In the genomic region with DNA sequence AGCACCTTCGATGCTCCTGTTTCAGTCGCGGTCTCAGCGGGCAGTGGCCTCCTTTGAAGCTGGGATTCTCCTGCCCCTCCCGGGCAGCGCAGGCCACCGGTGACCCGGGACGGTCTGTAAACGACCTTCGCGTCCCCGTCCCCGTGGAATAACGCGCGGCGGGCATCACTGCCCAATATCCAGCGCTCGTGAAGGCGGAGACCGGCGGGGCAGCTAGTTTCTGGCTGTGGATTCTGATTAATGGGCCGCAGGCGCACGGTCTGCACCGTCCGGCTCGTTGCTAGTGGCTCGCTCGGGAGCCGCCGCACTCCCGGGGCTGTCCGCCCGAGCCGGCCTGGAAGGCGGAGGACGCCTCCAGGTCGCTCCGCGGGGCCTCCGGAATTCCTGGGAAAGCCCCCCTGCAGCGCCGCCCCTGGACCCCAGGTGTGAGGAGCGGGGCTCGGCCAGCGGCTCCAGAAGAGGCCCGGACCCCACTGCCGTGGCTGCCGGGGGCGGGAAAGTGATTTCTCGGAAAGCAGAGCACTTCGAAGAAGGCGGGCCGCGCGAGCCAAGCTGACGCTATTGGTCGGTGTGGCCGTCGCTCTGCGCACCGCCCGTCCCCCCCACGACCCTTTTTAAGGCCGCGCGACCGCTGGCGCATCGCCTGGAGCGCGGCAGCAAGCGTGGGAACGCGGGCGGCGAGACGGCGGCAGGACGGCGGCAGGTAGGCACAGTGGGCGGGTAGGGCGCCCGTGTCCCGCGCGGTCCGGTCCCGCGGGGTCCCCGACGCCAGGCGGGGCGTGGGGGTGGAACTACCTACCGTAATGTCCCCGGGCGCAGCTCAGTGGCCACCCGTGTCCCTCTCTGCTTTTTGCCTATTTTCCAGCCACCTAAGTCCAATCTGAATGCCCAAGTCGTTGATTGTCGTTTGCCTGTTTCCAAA, we compare ENCODE assay signal across 8 cellular contexts. TPM values are rescaled to one million over a fixed set of nuclear protein-coding genes. Genes with fewer than 3 reads are reported as not detected.
DNase-seq lines count a peak whose midpoint lies in the region; ATAC-seq and TF ChIP-seq lines count a peak whose summit lies in the region.

A gene with protein sequence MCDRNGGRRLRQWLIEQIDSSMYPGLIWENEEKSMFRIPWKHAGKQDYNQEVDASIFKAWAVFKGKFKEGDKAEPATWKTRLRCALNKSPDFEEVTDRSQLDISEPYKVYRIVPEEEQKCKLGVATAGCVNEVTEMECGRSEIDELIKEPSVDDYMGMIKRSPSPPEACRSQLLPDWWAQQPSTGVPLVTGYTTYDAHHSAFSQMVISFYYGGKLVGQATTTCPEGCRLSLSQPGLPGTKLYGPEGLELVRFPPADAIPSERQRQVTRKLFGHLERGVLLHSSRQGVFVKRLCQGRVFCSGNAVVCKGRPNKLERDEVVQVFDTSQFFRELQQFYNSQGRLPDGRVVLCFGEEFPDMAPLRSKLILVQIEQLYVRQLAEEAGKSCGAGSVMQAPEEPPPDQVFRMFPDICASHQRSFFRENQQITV (plus strand): TSS at position 642 of the 922 bp plus-strand sequence. CDS start 3,854 bp downstream, outside the sequence.

- WGBS in SK-N-SH (ENCODE audit: low lambda C conversion rate), result 32% methylated on average over 33 of the region's 102 CpGs
- WGBS in esophagus, 2 donors, result 1 to 3% methylated on average over 98 to 102 of the region's 102 CpGs

- ATAC-seq in SK-N-SH treated with all-trans-retinoic acid at 6 μM for 48 hours (no peak), natural killer cell (peak; percentile 71 to 85 (median 81))

- no peak within 1 kb of the TSS for H2AFZ ChIP-seq in SK-N-SH (ENCODE audit: low read depth)

- no peaks in the 10 kb centered on the region for H3K27me3 Mint-ChIP-seq in natural killer cell (ENCODE audit: low read depth in 2 of 2)

- H3K36me3 Mint-ChIP-seq in natural killer cell, result no peaks in the 10 kb centered on the region

- H3K4me1 ChIP-seq in SK-N-SH (ENCODE audit: control insufficient read depth in 1 of 2, insufficient read depth in 2 of 2, low read depth in 1 of 2, low read length in 1 of 2) (no peaks in the 10 kb centered on the region), esophagus (ENCODE audit: control insufficient read depth in 2 of 2, insufficient read depth in 2 of 2, low read length in 1 of 2) (peaks cover 0 to 3% of the 10 kb centered on the region in 2 donors)

- TF ChIP-seq RAD21 in SK-N-SH (IDR thresholded peaks at IDR 0.05; ENCODE audit: low read length), result no peak

- TF ChIP-seq EP300 in SK-N-SH (IDR thresholded peaks at IDR 0.05; ENCODE audit: borderline replicate concordance in 1 of 2, low read depth in 1 of 2, low read length in 1 of 2), result no peak

- H3K9me3 ChIP-seq in SK-N-SH (no peaks in the 10 kb centered on the region), esophagus (ENCODE audit: control insufficient read depth in 2 of 2, insufficient read depth in 1 of 2, low read depth in 1 of 2, low read length in 1 of 2) (no peaks in the 10 kb centered on the region)

- H3K4me3 ChIP-seq in SK-N-SH (ENCODE audit: low read depth in 2 of 2, low read length in 1 of 2) (no peak within 1 kb of the TSS), esophagus (ENCODE audit: low read depth in 1 of 2, low read length in 2 of 2) (peak within 1 kb of the TSS; percentile 32 to 48)

- H4K20me1 ChIP-seq in SK-N-SH (ENCODE audit: insufficient read depth), result no peaks in the 10 kb centered on the region

- H3K4me3 Mint-ChIP-seq in natural killer cell, result peak within 1 kb of the TSS; percentile 96

- TF ChIP-seq CTCF in SK-N-SH (IDR thresholded peaks at IDR 0.05) (no peak), natural killer cell (IDR thresholded peaks at IDR 0.05) (no peak)

- no peak within 1 kb of the TSS for H3K9ac ChIP-seq in SK-N-SH

- POLR2A ChIA-PET in SK-N-SH (lab: Yijun Ruan, JAX), result no interaction called here

- H3K27ac Mint-ChIP-seq in natural killer cell, result peak within 1 kb of the TSS; percentile 89 to 97

- H3K9me2 ChIP-seq in SK-N-SH, result no peaks in the 10 kb centered on the region

- H3K36me3 ChIP-seq in SK-N-SH (replicated peaks in 1 of 2; ENCODE audit: control insufficient read depth in 1 of 2, insufficient read depth in 2 of 2, low read length in 1 of 2) (no peaks in the 10 kb centered on the region), esophagus (ENCODE audit: control insufficient read depth in 2 of 2, insufficient read depth in 2 of 2, low read length in 1 of 2) (no peaks in the 10 kb centered on the region)

- H3F3A ChIP-seq in SK-N-SH (replicated peaks; ENCODE audit: insufficient read depth), result no peaks in the 10 kb centered on the region

- CTCF ChIA-PET in SK-N-SH (lab: Yijun Ruan, JAX), result interaction anchor here (0.7 kb wide), 1 partner anchor 34 kb away, joined by 3 read pairs; no protein-coding TSS in a partner anchor

- no peak within 1 kb of the TSS for H3K4me2 ChIP-seq in SK-N-SH

- H3K79me2 ChIP-seq in SK-N-SH (ENCODE audit: insufficient read depth), result no peaks in the 10 kb centered on the region

- DNase-seq in SK-N-SH, result peak; percentile 42
- peak; percentile 35 for DNase-seq in HuH-7 (ENCODE audit: low spot score)
- peak; percentile 45 for DNase-seq in activated CD8-positive, alpha-beta memory T cell treated with anti-CD3 and anti-CD28 coated beads, Interleukin-2, amount 50 U/mL, for 24 hours (ENCODE audit: extremely low read depth)
- DNase-seq in natural killer cell, result peak; percentile 80
- DNase-seq in stimulated activated naive CD4-positive, alpha-beta T cell (lab: John Stamatoyannopoulos, UW), result peak; percentile 44 to 64 (median 56)
- no peak for DNase-seq in NCI-H1092 treated with DMSO at 0.1 percent for 48 hours (lab: John Stamatoyannopoulos, UW)

- peaks cover 97% of the 10 kb centered on the region for H3K27me3 ChIP-seq in SK-N-SH (ENCODE audit: insufficient read depth)
- peaks cover 0 to 10% of the 10 kb centered on the region in 2 donors for H3K27me3 ChIP-seq in esophagus (ENCODE audit: control insufficient read depth in 1 of 2, insufficient read depth in 2 of 2, low read length in 2 of 2)

- no peaks in the 10 kb centered on the region for H3K9me3 Mint-ChIP-seq in natural killer cell

- H3K27ac ChIP-seq in SK-N-SH (ENCODE audit: low read depth in 2 of 2, low read length in 1 of 2) (no peak within 1 kb of the TSS), esophagus (ENCODE audit: low read depth in 2 of 2, low read length in 1 of 2) (no peak within 1 kb of the TSS)

- intact Hi-C loops in natural killer cell (cut with micrococcal nuclease), result loop anchor here (5.0 kb wide), 1 partner anchor 89 kb away; no protein-coding TSS in a partner anchor

- H3K4me1 Mint-ChIP-seq in natural killer cell, result peaks cover 58 to 59% of the 10 kb centered on the region in 2 donors

TF ChIP-seq in SK-N-SH, 30 proteins besides CTCF, POLR2A, EP300 and RAD21:
- TF ChIP-seq EZH2phosphoT487 (IDR thresholded peaks at IDR 0.05; ENCODE audit: borderline replicate concordance, low read depth) (no peak), JUND (IDR thresholded peaks at IDR 0.05) (no peak), MEF2A (IDR thresholded peaks at IDR 0.05; ENCODE audit: borderline replicate concordance, low read depth) (no peak), GABPA (IDR thresholded peaks at IDR 0.05; ENCODE audit: low read depth) (no peak), FOXJ3 (CRISPR knock-in tag; IDR thresholded peaks at IDR 0.05) (no peak), TAF1 (IDR thresholded peaks at IDR 0.05; ENCODE audit: borderline replicate concordance, low read depth, low read length) (no peak), YY1 (IDR thresholded peaks at IDR 0.05; ENCODE audit: low read depth) (no peak)
- TF ChIP-seq, protein P1, sequence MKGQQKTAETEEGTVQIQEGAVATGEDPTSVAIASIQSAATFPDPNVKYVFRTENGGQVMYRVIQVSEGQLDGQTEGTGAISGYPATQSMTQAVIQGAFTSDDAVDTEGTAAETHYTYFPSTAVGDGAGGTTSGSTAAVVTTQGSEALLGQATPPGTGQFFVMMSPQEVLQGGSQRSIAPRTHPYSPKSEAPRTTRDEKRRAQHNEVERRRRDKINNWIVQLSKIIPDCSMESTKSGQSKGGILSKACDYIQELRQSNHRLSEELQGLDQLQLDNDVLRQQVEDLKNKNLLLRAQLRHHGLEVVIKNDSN (IDR thresholded peaks at IDR 0.05; ENCODE audit: borderline replicate concordance, low read depth), result no peak

TF ChIP-seq in SK-N-SH treated with all-trans-retinoic acid at 6 μM for 48 hours, 23 proteins besides CTCF, POLR2A, EP300 and RAD21 (continues in another document):
- no peak for TF ChIP-seq BACH2 (CRISPR knock-in tag; IDR thresholded peaks at IDR 0.05; ENCODE audit: borderline replicate concordance)
- TF ChIP-seq ZFP30 (CRISPR knock-in tag; IDR thresholded peaks at IDR 0.05), result no peak
- TF ChIP-seq, protein P2, sequence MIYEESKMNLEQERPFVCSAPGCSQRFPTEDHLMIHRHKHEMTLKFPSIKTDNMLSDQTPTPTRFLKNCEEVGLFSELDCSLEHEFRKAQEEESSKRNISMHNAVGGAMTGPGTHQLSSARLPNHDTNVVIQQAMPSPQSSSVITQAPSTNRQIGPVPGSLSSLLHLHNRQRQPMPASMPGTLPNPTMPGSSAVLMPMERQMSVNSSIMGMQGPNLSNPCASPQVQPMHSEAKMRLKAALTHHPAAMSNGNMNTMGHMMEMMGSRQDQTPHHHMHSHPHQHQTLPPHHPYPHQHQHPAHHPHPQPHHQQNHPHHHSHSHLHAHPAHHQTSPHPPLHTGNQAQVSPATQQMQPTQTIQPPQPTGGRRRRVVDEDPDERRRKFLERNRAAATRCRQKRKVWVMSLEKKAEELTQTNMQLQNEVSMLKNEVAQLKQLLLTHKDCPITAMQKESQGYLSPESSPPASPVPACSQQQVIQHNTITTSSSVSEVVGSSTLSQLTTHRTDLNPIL (CRISPR knock-in tag; IDR thresholded peaks at IDR 0.05; ENCODE audit: low read depth), result no peak
- no peak for TF ChIP-seq CSDC2 (CRISPR knock-in tag; IDR thresholded peaks at IDR 0.05)
- no peak for TF ChIP-seq TCF4 (CRISPR knock-in tag; IDR thresholded peaks at IDR 0.05; ENCODE audit: borderline replicate concordance)

RNA-seq across cellular contexts. Expression of the gene that starts here (rescaled TPM):
- polyA plus RNA-seq in SK-N-SH (2012; rRNA removed), result not detected in 2 replicates
- not detected in 2 replicates for polyA plus RNA-seq in SK-N-SH (2012; cell fraction: cytosol; rRNA removed)
- polyA plus RNA-seq in SK-N-SH (2012; cell fraction: nucleus; rRNA removed), result not detected in 2 replicates
- under 1 TPM; 0.53 to 0.96 TPM for polyA plus RNA-seq in esophagus
- total RNA-seq in natural killer cell, result 100 to 1,000 TPM; 101 to 167 (median 122) TPM

Comparison
In these comparisons a context has a peak if more than half of its experiments do, and no peak if none do; other contexts are left out.
1. Peak in DNase-seq in SK-N-SH; RNA of the gene not detected or under 1 TPM.
2. H3K4me3 ChIP-seq: peak in esophagus (2 of 2); none in SK-N-SH (0 of 2).